1 cellular context compared by ENCODE assay signal in genomic region chr10:102743588-102744373, GRCh38.
TF ChIP-seq lines count a peak whose summit lies in the region.

Gene WBP1L, plus strand, starts transcription at chr10:102743948. Its CDS starts 106 bp downstream, at chr10:102744054.

TF ChIP-seq in HepG2, 621 proteins besides CTCF, POLR2A, EP300 and RAD21 (continued from another document and continues in another):
- TF ChIP-seq SRF (IDR thresholded peaks at IDR 0.05; ENCODE audit: low read depth, low read length) (no peak), ZNF75D (CRISPR knock-in tag; IDR thresholded peaks at IDR 0.05; ENCODE audit: borderline replicate concordance) (0 out of 2 replicates have a peak, but pooled peaks have one; percentile 37), ZNF772 (CRISPR knock-in tag; IDR thresholded peaks at IDR 0.05) (no peak), THRA (CRISPR knock-in tag; IDR thresholded peaks at IDR 0.05; ENCODE audit: borderline replicate concordance) (0 out of 2 replicates have a peak, but pooled peaks have one; percentile 20), ZFY (CRISPR knock-in tag; IDR thresholded peaks at IDR 0.05) (peak; percentile 22; the same call in 1 of the 2 replicates), JUNB (CRISPR knock-in tag; IDR thresholded peaks at IDR 0.05; ENCODE audit: borderline replicate concordance) (no peak), ATF5 (CRISPR knock-in tag; IDR thresholded peaks at IDR 0.05; ENCODE audit: low read depth) (no peak), ZNF280D (CRISPR knock-in tag; IDR thresholded peaks at IDR 0.05) (peak; percentile 79; the same call in 1 of the 2 replicates), KDM2A (CRISPR knock-in tag; IDR thresholded peaks at IDR 0.05; ENCODE audit: borderline replicate concordance, low read depth) (peak; percentile 94; the same call in 1 of the 2 replicates), IRF2 (CRISPR knock-in tag; IDR thresholded peaks at IDR 0.05) (peak; percentile 42; the same call in 1 of the 2 replicates), HOXA3 (CRISPR knock-in tag; IDR thresholded peaks at IDR 0.05) (peak; percentile 89), TAF1 (CRISPR knock-in tag; IDR thresholded peaks at IDR 0.05) (peak; percentile 62; the same call in 1 of the 2 replicates), ZNF558 (CRISPR knock-in tag; IDR thresholded peaks at IDR 0.05; ENCODE audit: borderline replicate concordance) (no peak), AHDC1 (CRISPR knock-in tag; IDR thresholded peaks at IDR 0.05; ENCODE audit: borderline replicate concordance) (no peak), RAD51 (IDR thresholded peaks at IDR 0.05; ENCODE audit: borderline replicate concordance) (no peak), RBM22 (optimal IDR thresholded peaks at IDR 0.05; ENCODE audit: low read length) (peak; percentile 73), ZBTB2 (CRISPR knock-in tag; IDR thresholded peaks at IDR 0.05; ENCODE audit: low read depth) (0 out of 2 replicates have a peak, but pooled peaks have one; percentile 35), ZNF816 (CRISPR knock-in tag; IDR thresholded peaks at IDR 0.05; ENCODE audit: borderline replicate concordance) (0 out of 2 replicates have a peak, but pooled peaks have one; percentile 33), ZNF770 (CRISPR knock-in tag; IDR thresholded peaks at IDR 0.05) (no peak), HMG20A (CRISPR knock-in tag; IDR thresholded peaks at IDR 0.05; ENCODE audit: borderline replicate concordance) (no peak), HIC2 (CRISPR knock-in tag; IDR thresholded peaks at IDR 0.05; ENCODE audit: low read depth) (no peak), RERE (CRISPR knock-in tag; IDR thresholded peaks at IDR 0.05; ENCODE audit: low read depth) (no peak), HNRNPH1 (optimal IDR thresholded peaks at IDR 0.05; ENCODE audit: low read depth, low read length) (peak; percentile 91), MAZ (IDR thresholded peaks at IDR 0.05; ENCODE audit: borderline replicate concordance, low read depth, low read length) (peak; percentile 46; the same call in 1 of the 2 replicates), MAZ (CRISPR knock-in tag; IDR thresholded peaks at IDR 0.05; ENCODE audit: low read depth) (no peak; the same call in 1 of the 2 replicates), ZZZ3 (CRISPR knock-in tag; IDR thresholded peaks at IDR 0.05; ENCODE audit: borderline replicate concordance) (no peak), ATF1 (CRISPR knock-in tag; IDR thresholded peaks at IDR 0.05) (peak; percentile 88), GATA4 (IDR thresholded peaks at IDR 0.05; ENCODE audit: borderline replicate concordance, low read depth) (no peak), GZF1 (CRISPR knock-in tag; IDR thresholded peaks at IDR 0.05) (no peak), PAX8 (CRISPR knock-in tag; IDR thresholded peaks at IDR 0.05; ENCODE audit: borderline replicate concordance) (no peak), ZSCAN9 (CRISPR knock-in tag; IDR thresholded peaks at IDR 0.05; ENCODE audit: borderline replicate concordance) (0 out of 2 replicates have a peak, but pooled peaks have one; percentile 43)
